8 cellular contexts compared by ENCODE assay signal in genomic region chr10:100519321-100520051, GRCh38. TPM values are rescaled to one million over a fixed set of nuclear protein-coding genes. Genes with fewer than 3 reads are reported as not detected.
DNase-seq lines count a peak whose midpoint lies in the region; FAIRE-seq and TF ChIP-seq lines count a peak whose summit lies in the region.

A gene with protein sequence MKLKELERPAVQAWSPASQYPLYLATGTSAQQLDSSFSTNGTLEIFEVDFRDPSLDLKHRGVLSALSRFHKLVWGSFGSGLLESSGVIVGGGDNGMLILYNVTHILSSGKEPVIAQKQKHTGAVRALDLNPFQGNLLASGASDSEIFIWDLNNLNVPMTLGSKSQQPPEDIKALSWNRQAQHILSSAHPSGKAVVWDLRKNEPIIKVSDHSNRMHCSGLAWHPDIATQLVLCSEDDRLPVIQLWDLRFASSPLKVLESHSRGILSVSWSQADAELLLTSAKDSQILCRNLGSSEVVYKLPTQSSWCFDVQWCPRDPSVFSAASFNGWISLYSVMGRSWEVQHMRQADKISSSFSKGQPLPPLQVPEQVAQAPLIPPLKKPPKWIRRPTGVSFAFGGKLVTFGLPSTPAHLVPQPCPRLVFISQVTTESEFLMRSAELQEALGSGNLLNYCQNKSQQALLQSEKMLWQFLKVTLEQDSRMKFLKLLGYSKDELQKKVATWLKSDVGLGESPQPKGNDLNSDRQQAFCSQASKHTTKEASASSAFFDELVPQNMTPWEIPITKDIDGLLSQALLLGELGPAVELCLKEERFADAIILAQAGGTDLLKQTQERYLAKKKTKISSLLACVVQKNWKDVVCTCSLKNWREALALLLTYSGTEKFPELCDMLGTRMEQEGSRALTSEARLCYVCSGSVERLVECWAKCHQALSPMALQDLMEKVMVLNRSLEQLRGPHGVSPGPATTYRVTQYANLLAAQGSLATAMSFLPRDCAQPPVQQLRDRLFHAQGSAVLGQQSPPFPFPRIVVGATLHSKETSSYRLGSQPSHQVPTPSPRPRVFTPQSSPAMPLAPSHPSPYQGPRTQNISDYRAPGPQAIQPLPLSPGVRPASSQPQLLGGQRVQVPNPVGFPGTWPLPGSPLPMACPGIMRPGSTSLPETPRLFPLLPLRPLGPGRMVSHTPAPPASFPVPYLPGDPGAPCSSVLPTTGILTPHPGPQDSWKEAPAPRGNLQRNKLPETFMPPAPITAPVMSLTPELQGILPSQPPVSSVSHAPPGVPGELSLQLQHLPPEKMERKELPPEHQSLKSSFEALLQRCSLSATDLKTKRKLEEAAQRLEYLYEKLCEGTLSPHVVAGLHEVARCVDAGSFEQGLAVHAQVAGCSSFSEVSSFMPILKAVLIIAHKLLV (minus strand): TSS chr10:100519861. CDS start chr10:100516952, 2,909 bp downstream.

- no peak within 1 kb of the TSS for H3K27ac ChIP-seq in small intestine (ENCODE audit: low read depth in 1 of 2, low read length in 1 of 2)
- no peak within 1 kb of the TSS for H3K27ac ChIP-seq in MM.1S (ENCODE audit: low read length)

- H2AFZ ChIP-seq in MM.1S (ENCODE audit: low read length): no peak within 1 kb of the TSS

- H3K27ac Mint-ChIP-seq in brain: peak within 1 kb of the TSS in 3 of 5 experiments; percentile 23 to 87 (median 24)

- H3K9ac ChIP-seq in MM.1S (ENCODE audit: low read length): no peak within 1 kb of the TSS

- peak within 1 kb of the TSS; percentile 0 to 5 for H3K4me3 ChIP-seq in small intestine (ENCODE audit: low read depth in 1 of 2, low read length in 2 of 2)
- no peak within 1 kb of the TSS for H3K4me3 ChIP-seq in MM.1S (ENCODE audit: low read length)

- H3K27me3 Mint-ChIP-seq in brain: peaks cover 31% of the 10 kb centered on the region

- H3K4me1 ChIP-seq in small intestine (ENCODE audit: control insufficient read depth in 2 of 2, insufficient read depth in 1 of 2, low read depth in 1 of 2, low read length in 1 of 2): no peaks in the 10 kb centered on the region
- peaks cover 7% of the 10 kb centered on the region; the same call in 1 of the 2 replicates for H3K4me1 ChIP-seq in MM.1S (ENCODE audit: low read length)

- H3K36me3 ChIP-seq in small intestine (ENCODE audit: control insufficient read depth in 2 of 2, insufficient read depth in 2 of 2, low read length in 2 of 2): no peaks in the 10 kb centered on the region
- no peaks in the 10 kb centered on the region for H3K36me3 ChIP-seq in MM.1S (replicated peaks; ENCODE audit: insufficient read depth, low read length)

- no peak for FAIRE-seq in small intestine (lab: Jason Lieb, UNC)

- TF ChIP-seq CTCF in brain (conservative IDR thresholded peaks at IDR 0.05) (no peak), MM.1S (IDR thresholded peaks at IDR 0.05; ENCODE audit: low read length) (no peak)

- no peaks in the 10 kb centered on the region for H3K9me2 ChIP-seq in MM.1S (replicated peaks; ENCODE audit: insufficient read depth, low read length)

- in situ Hi-C loops in ACHN (cut with HindIII; ENCODE audit: low pct_ligation_motif_present, low pct_unique_long_range_greater_than_20kb, low sequenced_read_pairs): no loop called here

- H3K4me2 ChIP-seq in MM.1S (ENCODE audit: low read depth, low read length): no peak within 1 kb of the TSS

- no peaks in the 10 kb centered on the region for H3K9me3 Mint-ChIP-seq in brain

- 8 to 25% (median 12%) methylated on average over 53 to 72 of the region's 72 CpGs for WGBS in small intestine, 3 donors

- 0 out of 2 replicates have a peak, but pooled peaks cover 4% of the 10 kb centered on the region for H3F3A ChIP-seq in MM.1S (ENCODE audit: insufficient read depth, low read length)

- H3K4me1 Mint-ChIP-seq in brain: peaks cover 14% of the 10 kb centered on the region

- H3K27me3 ChIP-seq in small intestine (ENCODE audit: control insufficient read depth in 2 of 2, insufficient read depth in 2 of 2, low read length in 2 of 2) (no peaks in the 10 kb centered on the region), MM.1S (replicated peaks; ENCODE audit: insufficient read depth, low read length) (no peaks in the 10 kb centered on the region)

- peak; percentile 38 for DNase-seq in M059J (ENCODE audit: low read depth)
- peak; percentile 88 for DNase-seq in islet precursor cell
- DNase-seq in small intestine: no peak
- DNase-seq in ACHN: no peak
- no peak for DNase-seq in COR-L47 (lab: John Stamatoyannopoulos, UW)
- no peak for DNase-seq in MM.1S
- no peak for DNase-seq in NCI-H524 treated with DMSO at 0.1 percent for 48 hours (lab: John Stamatoyannopoulos, UW)

- peaks cover 23% of the 10 kb centered on the region for H3K36me3 Mint-ChIP-seq in brain

- peak within 1 kb of the TSS; percentile 83 to 95 (median 87) for H3K4me3 Mint-ChIP-seq in brain

- no peaks in the 10 kb centered on the region for H3K9me3 ChIP-seq in small intestine (ENCODE audit: control insufficient read depth, low read depth)
- H3K9me3 ChIP-seq in MM.1S (replicated peaks; ENCODE audit: insufficient read depth, low read length): no peaks in the 10 kb centered on the region

- no peaks in the 10 kb centered on the region for H3K79me2 ChIP-seq in MM.1S (ENCODE audit: low read length)

- no peaks in the 10 kb centered on the region for H4K20me1 ChIP-seq in MM.1S (ENCODE audit: insufficient read depth, low read length)

RNA-seq across cellular contexts. Expression of the gene that starts here (rescaled TPM):
- total RNA-seq in M059J (2014; rRNA removed; shearing (Covaris generic)): 0.34 and 1.0 TPM in 2 replicates
- 0.95 TPM for polyA plus RNA-seq in brain (ENCODE audit: insufficient read depth, low read depth, low replicate concordance)
- polyA plus RNA-seq in small intestine: 10 to 100 TPM in 1 of 3 donors, 1 to 10 TPM in 2; 4.4 to 18.6 (median 8.9) TPM

Comparison
In these comparisons a context has a peak if more than half of its experiments do, and no peak if none do; other contexts are left out.
1. DNase-seq: peak in M059J (single experiment) and islet precursor cell (single experiment); none in small intestine (single experiment), ACHN (single experiment), COR-L47 (single experiment), MM.1S (single experiment) and NCI-H524 treated with DMSO at 0.1 percent for 48 hours (single experiment).